1 cellular context compared by ENCODE assay signal in the genomic region with DNA sequence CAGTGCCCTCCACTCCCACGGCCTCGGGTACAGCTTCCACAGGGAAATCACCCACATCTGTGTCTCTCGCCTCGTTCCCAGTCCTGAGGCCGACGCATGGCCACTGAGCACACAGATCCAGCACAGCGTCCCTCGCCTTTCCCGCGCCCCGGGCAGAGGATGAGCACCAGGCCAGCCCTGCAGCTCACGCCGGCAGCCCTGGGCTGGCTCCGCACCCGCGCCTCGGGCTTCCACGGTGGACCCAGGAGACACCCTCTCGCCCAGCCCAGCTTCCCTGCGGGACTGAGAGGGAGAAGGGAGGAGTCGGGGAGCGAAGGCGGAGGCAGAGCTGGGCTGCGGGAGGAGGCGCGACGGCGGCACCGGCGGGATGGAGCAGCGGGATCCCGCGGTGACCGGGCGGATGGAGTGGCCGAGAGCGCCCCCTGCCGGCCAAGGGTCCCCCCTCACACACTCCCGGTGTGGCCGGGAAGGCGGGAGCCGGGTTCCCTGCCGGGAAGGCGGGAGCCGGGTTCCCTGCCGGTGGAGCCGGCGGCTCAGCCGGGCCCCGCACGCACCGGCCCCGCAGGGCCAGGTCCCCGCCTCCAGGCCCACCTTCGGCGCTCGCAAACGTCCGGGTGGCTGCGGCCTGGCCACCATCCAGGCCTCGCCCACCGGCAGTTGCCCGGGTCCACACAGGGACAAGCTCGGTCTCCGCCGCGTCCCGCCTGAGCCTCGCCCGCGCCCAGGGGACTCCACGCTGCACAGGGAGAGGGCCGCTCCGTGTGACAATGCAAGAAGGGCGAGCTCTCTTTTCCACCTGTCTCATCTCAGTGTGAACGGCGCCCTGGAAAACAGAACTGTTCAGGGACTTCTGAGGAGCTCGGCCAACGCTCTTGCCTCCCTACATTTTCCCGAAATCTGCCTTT.
TF ChIP-seq lines count a peak whose summit lies in the region.

No MANE protein-coding gene starts in this region.

TF ChIP-seq in HCT116, 20 proteins besides CTCF, POLR2A, EP300 and RAD21 (continued from another document):
- TF ChIP-seq ZFX (IDR thresholded peaks at IDR 0.05) (peak; percentile 41; the same call in 1 of the 2 replicates), SRF (IDR thresholded peaks at IDR 0.05; ENCODE audit: low read depth) (no peak), YY1 (IDR thresholded peaks at IDR 0.05; ENCODE audit: extremely low read depth, insufficient replicate concordance, low read depth, low read length) (peak; percentile 3), EZH2 (IDR thresholded peaks at IDR 0.05) (no peak)
- TF ChIP-seq, protein P1, sequence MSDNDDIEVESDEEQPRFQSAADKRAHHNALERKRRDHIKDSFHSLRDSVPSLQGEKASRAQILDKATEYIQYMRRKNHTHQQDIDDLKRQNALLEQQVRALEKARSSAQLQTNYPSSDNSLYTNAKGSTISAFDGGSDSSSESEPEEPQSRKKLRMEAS (IDR thresholded peaks at IDR 0.05): peak; percentile 76
